31 cellular contexts compared by ENCODE assay signal in genomic region chr10:71661060-71661622, GRCh38. TPM values are rescaled to one million over a fixed set of nuclear protein-coding genes. Genes with fewer than 3 reads are reported as not detected.
"Had no signal": no experiment of that assay in that cellular context is flagged by ENCODE, and none has a peak within 500 bp of the region (broad histone marks: within the 10 kb centered on the region; RNA-seq: fewer than 3 reads in every experiment).

No MANE protein-coding gene starts in this region.

- H3K4me3 ChIP-seq: ascending aorta, body of pancreas had no signal

- H3K9me3 Mint-ChIP-seq: activated CD4-positive, alpha-beta T cell treated with anti-CD3 and anti-CD28 coated beads, Interleukin-2, amount 10 ng/mL, durations not matched to agents 24 days and 14 days; activated naive CD4-positive, alpha-beta T cell treated with anti-CD3 and anti-CD28 coated beads, Interleukin-2, amount 50 U/mL, for 72 hours; activated naive CD8-positive, alpha-beta T cell treated with anti-CD3 and anti-CD28 coated beads, Interleukin-2, amount 50 U/mL, for 24 hours; activated T-cell treated with anti-CD3 and anti-CD28 coated beads, Interleukin-2, amount 50 U/mL, for 4 hours had no signal

- H3K27ac Mint-ChIP-seq: activated B cell treated with CpG ODN at 0.5 μM for 24 hours; activated CD4-positive, alpha-beta T cell treated with anti-CD3 and anti-CD28 coated beads, Interleukin-2, amount 10 ng/mL, durations not matched to agents 24 days and 14 days; activated CD8-positive, alpha-beta memory T cell treated with anti-CD3 and anti-CD28 coated beads, Interleukin-2, amount 10 ng/mL, durations not matched to agents 7 days and 5 days; T-helper 17 cell had no signal

- H3K36me3 Mint-ChIP-seq: activated CD8-positive, alpha-beta memory T cell treated with anti-CD3 and anti-CD28 coated beads, Interleukin-2, amount 10 ng/mL, durations not matched to agents 7 days and 5 days; activated naive CD4-positive, alpha-beta T cell treated with anti-CD3 and anti-CD28 coated beads, Interleukin-2, amount 50 U/mL, for 72 hours had no signal

- ATAC-seq: activated CD8-positive, alpha-beta memory T cell treated with anti-CD3 and anti-CD28 coated beads, Interleukin-2, amount 10 ng/mL, durations not matched to agents 7 days and 5 days; activated naive CD4-positive, alpha-beta T cell treated with anti-CD3 and anti-CD28 coated beads, Interleukin-2, amount 50 U/mL, for 72 hours; activated naive CD8-positive, alpha-beta T cell treated with anti-CD3 and anti-CD28 coated beads, Interleukin-2, amount 50 U/mL, for 24 hours; activated T-cell treated with anti-CD3 and anti-CD28 coated beads, Interleukin-2, amount 50 U/mL, for 4 hours; body of pancreas; PC-3; T-helper 17 cell had no signal

- FAIRE-seq: bronchial epithelial cell, RCC 7860 had no signal

- H3K4me1 ChIP-seq: ascending aorta, body of pancreas had no signal

- H3K9me3 ChIP-seq: ascending aorta, body of pancreas had no signal

- H3K27me3 ChIP-seq: ascending aorta, body of pancreas had no signal

- H3K27me3 Mint-ChIP-seq: activated B cell treated with CpG ODN at 0.5 μM for 24 hours; activated CD4-positive, alpha-beta T cell treated with anti-CD3 and anti-CD28 coated beads, Interleukin-2, amount 10 ng/mL, durations not matched to agents 24 days and 14 days; activated naive CD8-positive, alpha-beta T cell treated with anti-CD3 and anti-CD28 coated beads, Interleukin-2, amount 50 U/mL, for 24 hours had no signal

- H3K4me1 Mint-ChIP-seq: activated B cell treated with CpG ODN at 0.5 μM for 24 hours; activated CD8-positive, alpha-beta memory T cell treated with anti-CD3 and anti-CD28 coated beads, Interleukin-2, amount 10 ng/mL, durations not matched to agents 7 days and 5 days; activated naive CD8-positive, alpha-beta T cell treated with anti-CD3 and anti-CD28 coated beads, Interleukin-2, amount 50 U/mL, for 24 hours had no signal

- H3K36me3 ChIP-seq: ascending aorta had no signal

- H3K27ac ChIP-seq: ascending aorta, body of pancreas had no signal

- H3K4me3 Mint-ChIP-seq: activated B cell treated with CpG ODN at 0.5 μM for 24 hours; activated CD4-positive, alpha-beta T cell treated with anti-CD3 and anti-CD28 coated beads, Interleukin-2, amount 10 ng/mL, durations not matched to agents 24 days and 14 days; activated CD8-positive, alpha-beta memory T cell treated with anti-CD3 and anti-CD28 coated beads, Interleukin-2, amount 10 ng/mL, durations not matched to agents 7 days and 5 days; activated naive CD8-positive, alpha-beta T cell treated with anti-CD3 and anti-CD28 coated beads, Interleukin-2, amount 50 U/mL, for 24 hours; activated T-cell treated with anti-CD3 and anti-CD28 coated beads, Interleukin-2, amount 50 U/mL, for 4 hours; T-helper 17 cell had no signal

- DNase-seq: activated B cell treated with CpG ODN at 0.5 μM for 24 hours; activated CD4-positive, alpha-beta T cell treated with anti-CD3 and anti-CD28 coated beads for 1 hour; activated CD4-positive, alpha-beta T cell treated with anti-CD3 and anti-CD28 coated beads, Interleukin-2, amount 10 ng/mL, durations not matched to agents 24 days and 14 days; activated CD4-positive, alpha-beta T cell treated with anti-CD3 and anti-CD28 coated beads, Interleukin-2, amount 50 U/mL, for 48 hours; activated CD8-positive, alpha-beta memory T cell treated with anti-CD3 and anti-CD28 coated beads, Interleukin-2, amount 10 ng/mL, durations not matched to agents 7 days and 5 days; activated effector memory CD4-positive, alpha-beta T cell treated with anti-CD3 and anti-CD28 coated beads, Interleukin-2, amount 50 U/mL, for 16 hours; activated naive CD4-positive, alpha-beta T cell treated with Interleukin-2 at 50 U/mL for 16 hours; activated naive CD8-positive, alpha-beta T cell treated with anti-CD3 and anti-CD28 coated beads, Interleukin-2, amount 50 U/mL, for 24 hours; activated T-cell treated with anti-CD3 and anti-CD28 coated beads, Interleukin-2, amount 50 U/mL, for 4 hours; amniotic stem cell; body of pancreas; central memory CD4-positive, alpha-beta T cell; KG1; NCI-H1048; NCI-H1930; NCI-H2171; NCI-H2227 treated with DMSO at 0.1 percent for 48 hours; NCI-H446 treated with DMSO at 0.1 percent for 48 hours; NCI-H524 treated with DMSO at 0.1 percent for 48 hours; NCI-H748 treated with DMSO at 0.1 percent for 48 hours; NK-92 treated with Interleukin-12 subunit alpha and Interleukin-12 subunit beta, amount 100 ng/mL, for 24 hours; PC-3; SHP77 treated with DMSO at 0.1 percent for 48 hours; T-helper 17 cell; T-helper 9 cell had no signal

RNA-seq across cellular contexts. Expression of gene C10orf105, which starts 58.4 kb away (rescaled TPM):
- total RNA-seq: activated B cell treated with CpG ODN at 0.5 μM for 24 hours, ascending aorta, body of pancreas, bronchial epithelial cell, LHCN-M2, M059J, PC-3 had no signal
